ENCODE assay signal across 8 cellular contexts in the genomic region with DNA sequence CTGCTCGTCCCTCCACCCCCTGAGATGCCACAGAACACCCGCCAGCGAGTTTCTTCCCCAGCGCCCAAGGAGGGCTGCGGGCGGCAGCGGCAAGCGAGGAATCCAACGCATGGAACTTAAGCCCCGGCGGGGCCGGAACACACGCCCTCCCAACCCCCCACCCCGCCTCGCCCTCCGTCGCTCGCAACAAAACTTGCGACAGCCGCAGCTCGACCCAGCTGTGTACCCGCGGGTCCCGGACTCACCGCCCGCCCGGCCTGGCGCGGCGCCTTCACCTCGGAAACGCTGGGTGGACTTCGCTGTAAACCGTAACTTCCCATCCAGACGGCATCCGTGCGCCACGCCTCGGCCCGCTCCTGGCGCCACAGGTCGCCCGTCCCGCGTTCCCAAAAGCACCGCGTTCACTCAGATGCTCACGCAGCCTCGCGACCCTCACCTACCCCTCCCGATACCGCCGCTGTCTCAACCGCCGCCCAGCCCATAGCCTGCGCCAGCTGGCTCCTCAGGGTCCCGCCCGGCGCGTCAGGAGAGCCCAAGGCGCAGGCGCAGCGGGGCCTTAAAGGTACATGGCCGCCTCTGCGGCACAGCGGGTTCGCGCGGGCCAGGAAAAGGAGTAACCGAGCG. TPM values are rescaled to one million over a fixed set of nuclear protein-coding genes. Genes with fewer than 3 reads are reported as not detected.
DNase-seq lines count a peak whose midpoint lies in the region; ATAC-seq lines count a peak whose summit lies in the region.
"Not testable (repeated sequence)": the region's sequence is repeated elsewhere in the genome, so short reads cannot be mapped to it uniquely, and the experiment has no call there.

NBPF15 (minus strand) TSS at position 534 of the 624 bp plus-strand sequence. CDS start 21,666 bp downstream, outside the sequence.

- in situ Hi-C loops in Caki2 (cut with HindIII; ENCODE audit: low pct_unique_long_range_greater_than_20kb, low sequenced_read_pairs), result not testable (repeated sequence)

- DNase-seq in Caki2 (ENCODE audit: low read depth) (peak; percentile 69), SJCRH30 (peak; percentile 63 to 67), fibroblast of gingiva (ENCODE audit: low read depth) (peak; percentile 54), myocyte (ENCODE audit: low read depth) (peak; percentile 71)
- peak; percentile 91 for DNase-seq in activated effector memory CD4-positive, alpha-beta T cell treated with anti-CD3 and anti-CD28 coated beads, Interleukin-2, amount 50 U/mL, for 16 hours
- DNase-seq in stimulated activated CD8-positive, alpha-beta memory T cell treated with anti-CD3 and anti-CD28 coated beads, Interleukin-15, amount 100 ng/mL, for 48 hours (ENCODE audit: low read depth in 2 of 2), result peak; percentile 37 to 57

- H3K27ac ChIP-seq in HUES6 (ENCODE audit: low read depth, low read length), result not testable (repeated sequence)
- peak within 1 kb of the TSS; percentile 44; the same call in 1 of the 2 replicates for H3K27ac ChIP-seq in SJCRH30

- not testable (repeated sequence) for H3K4me1 ChIP-seq in HUES6 (ENCODE audit: control insufficient read depth, insufficient read depth, low read length); SJCRH30

- H3K27me3 ChIP-seq in HUES6 (ENCODE audit: control insufficient read depth, insufficient read depth, low read length); SJCRH30: not testable (repeated sequence)

- not testable (repeated sequence) for H3K36me3 ChIP-seq in HUES6 (ENCODE audit: control insufficient read depth, insufficient read depth, low read length); SJCRH30

- H3K9me3 ChIP-seq in HUES6 (ENCODE audit: control insufficient read depth, insufficient read depth, low read depth, low read length); SJCRH30 (replicated peaks): not testable (repeated sequence)

- ATAC-seq in GM21717 (IDR thresholded peaks at IDR 0.05; ENCODE audit: unreplicated experiment), result peak; percentile 96

- peak within 1 kb of the TSS; percentile 75 for H3K4me3 ChIP-seq in HUES6 (ENCODE audit: low read depth, low read length)
- H3K4me3 ChIP-seq in SJCRH30, result peak within 1 kb of the TSS; percentile 99

- H3K9ac ChIP-seq in HUES6 (ENCODE audit: low read length), result peak within 1 kb of the TSS; percentile 55

RNA-seq across cellular contexts. Expression of gene NBPF15, which starts in this region (rescaled TPM):
- total RNA-seq in Caki2 (2014; rRNA removed; shearing (Covaris generic); ENCODE audit: low replicate concordance), result 14.5 and 15.5 TPM in 2 replicates
- total RNA-seq in SJCRH30 (2014; rRNA removed; shearing (Covaris generic)), result 12.9 and 16.0 TPM in 2 replicates
- 20.8 and 27.0 TPM in 2 replicates for total RNA-seq in myocyte
- polyA plus RNA-seq in myocyte (2012), result 34.9 TPM
